In the genomic region with DNA sequence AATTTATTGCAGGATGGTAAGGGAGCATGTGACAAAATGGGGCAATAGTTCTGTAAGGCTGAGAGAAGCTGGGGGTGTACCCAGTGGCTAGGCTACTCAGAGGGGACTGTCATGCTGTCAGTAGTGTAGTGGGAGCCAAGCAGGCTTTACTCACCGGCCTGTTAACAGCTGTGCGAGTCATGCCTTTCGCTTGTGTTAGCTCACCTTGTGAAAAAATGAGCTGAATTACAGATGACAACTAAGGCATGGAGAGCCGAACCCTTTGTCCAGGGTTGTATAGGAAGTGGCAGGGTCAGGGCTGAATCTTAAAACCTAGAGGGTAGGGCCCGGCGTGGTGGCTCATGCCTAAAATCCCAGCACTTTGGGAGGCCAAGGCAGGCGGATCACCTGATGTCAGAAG, we compare ENCODE assay signal across 9 cellular contexts. TPM values are rescaled to one million over a fixed set of nuclear protein-coding genes. Genes with fewer than 3 reads are reported as not detected.
A peak's percentile ranks its signal among the peaks of the same experiment; 100 is the strongest.
DNase-seq lines count a peak whose midpoint lies in the region; ATAC-seq and TF ChIP-seq lines count a peak whose summit lies in the region.
"Had no signal": no experiment of that assay in that cellular context is flagged by ENCODE, and none has a peak within 500 bp of the region (broad histone marks: within the 10 kb centered on the region; RNA-seq: fewer than 3 reads in every experiment).

No MANE protein-coding gene starts in this region.

- no peak for TF ChIP-seq CTCF in Caco-2 (IDR thresholded peaks at IDR 0.05; ENCODE audit: insufficient read depth in 1 of 2, low read depth in 1 of 2, low read length in 1 of 2, severe bottlenecking in 1 of 2, unreplicated experiment in 1 of 2)
- no peak for TF ChIP-seq CTCF in brain microvascular endothelial cell (IDR thresholded peaks at IDR 0.05; ENCODE audit: low read depth, low read length, missing control alignments)
- TF ChIP-seq CTCF in natural killer cell (IDR thresholded peaks at IDR 0.05): no peak

- H3K27ac ChIP-seq in brain microvascular endothelial cell: no peak overlapping the region

- H3K9me3 Mint-ChIP-seq in Caco-2 (ENCODE audit: unreplicated experiment) (no peaks in the 10 kb centered on the region), natural killer cell (no peaks in the 10 kb centered on the region)

- DNase-seq in Caco-2 (no peak), NOMO-1 treated with DMSO at 0.1 percent for 48 hours (lab: John Stamatoyannopoulos, UW; ENCODE audit: unreplicated experiment) (peak; percentile 28), brain microvascular endothelial cell (peak; percentile 40), natural killer cell (no peak), NCI-H1105 (lab: John Stamatoyannopoulos, UW) (no peak), DMS53 treated with DMSO at 0.1 percent for 48 hours (lab: John Stamatoyannopoulos, UW; ENCODE audit: unreplicated experiment) (no peak)

- H3K36me3 Mint-ChIP-seq in Caco-2 (ENCODE audit: insufficient read depth, unreplicated experiment) (peaks cover 94% of the 10 kb centered on the region), natural killer cell (no peaks in the 10 kb centered on the region)

- CTCF ChIA-PET in Caco-2 (lab: Charles Lee): interaction anchor here (1.0 to 3.0 kb wide), 2 partner anchors 12 to 47 kb away, joined by 5 to 8 read pairs; no protein-coding TSS in a partner anchor

- POLR2A ChIA-PET in Caco-2 (lab: Charles Lee): no interaction called here

- H3K9me3 ChIP-seq in Caco-2: no peaks in the 10 kb centered on the region

- H3K4me1 ChIP-seq in Caco-2: no peaks in the 10 kb centered on the region

- in situ Hi-C loops in brain microvascular endothelial cell (cut with HindIII; ENCODE audit: low pct_ligation_motif_present, low sequenced_read_pairs): no loop called here

- ATAC-seq in natural killer cell (no peak), HG03039 (IDR thresholded peaks at IDR 0.05; ENCODE audit: unreplicated experiment) (no peak), HG03108 (IDR thresholded peaks at IDR 0.05; ENCODE audit: unreplicated experiment) (no peak)

- H3K4me3 Mint-ChIP-seq in Caco-2 (ENCODE audit: unreplicated experiment) (no peak overlapping the region), natural killer cell (peak overlapping the region; percentile 80)

- H3K27me3 ChIP-seq in Caco-2 (replicated peaks; ENCODE audit: control insufficient read depth, insufficient read depth, low read length): no peaks in the 10 kb centered on the region
- no peaks in the 10 kb centered on the region for H3K27me3 ChIP-seq in brain microvascular endothelial cell (replicated peaks)
- H3K27me3 ChIP-seq: cardiac muscle cell had no signal

- no TSS peak for BruUV-seq in Caco-2 (replicated peaks; lab: Mats Ljungman, UMichigan)

- H3K4me3 ChIP-seq in Caco-2 (ENCODE audit: low read depth, low read length) (no peak overlapping the region), brain microvascular endothelial cell (ENCODE audit: low read depth, low read length) (no peak overlapping the region)
- H3K4me3 ChIP-seq: cardiac muscle cell had no signal

- H3K4me1 Mint-ChIP-seq in Caco-2 (ENCODE audit: low read depth, unreplicated experiment): no peaks in the 10 kb centered on the region
- peaks cover 75 to 82% of the 10 kb centered on the region in 2 donors for H3K4me1 Mint-ChIP-seq in natural killer cell

- H3K36me3 ChIP-seq in Caco-2 (ENCODE audit: control insufficient read depth, insufficient read depth, low read length) (peaks cover 2% of the 10 kb centered on the region), brain microvascular endothelial cell (replicated peaks) (peaks cover 62% of the 10 kb centered on the region)

- intact Hi-C loops in Caco-2 (cut with micrococcal nuclease; ENCODE audit: unreplicated experiment) (no loop called here), natural killer cell (cut with micrococcal nuclease) (no loop called here)

- H3K27me3 Mint-ChIP-seq in Caco-2 (ENCODE audit: insufficient read depth, unreplicated experiment): no peaks in the 10 kb centered on the region
- no peaks in the 10 kb centered on the region for H3K27me3 Mint-ChIP-seq in natural killer cell (ENCODE audit: low read depth in 2 of 2)

- H3K27ac Mint-ChIP-seq in Caco-2 (ENCODE audit: unreplicated experiment) (peak overlapping the region; percentile 87), natural killer cell (peak overlapping the region; percentile 96 to 100)

RNA-seq across cellular contexts. Expression of a gene that starts 37.9 kb away (rescaled TPM):
- total RNA-seq in Caco-2 (2022): 15.6 and 16.1 TPM in 2 replicates
- 10 to 100 TPM; 68.1 to 81.3 (median 68.4) TPM for total RNA-seq in natural killer cell

Comparison
In these comparisons a context has a peak if more than half of its experiments do, and no peak if none do; other contexts are left out.
1. DNase-seq: peak in NOMO-1 treated with DMSO at 0.1 percent for 48 hours (single experiment) and brain microvascular endothelial cell (single experiment); none in Caco-2 (0 of 2), natural killer cell (single experiment), NCI-H1105 (single experiment) and DMS53 treated with DMSO at 0.1 percent for 48 hours (single experiment).